ENCODE assay signal across 2 cellular contexts in the genomic region with DNA sequence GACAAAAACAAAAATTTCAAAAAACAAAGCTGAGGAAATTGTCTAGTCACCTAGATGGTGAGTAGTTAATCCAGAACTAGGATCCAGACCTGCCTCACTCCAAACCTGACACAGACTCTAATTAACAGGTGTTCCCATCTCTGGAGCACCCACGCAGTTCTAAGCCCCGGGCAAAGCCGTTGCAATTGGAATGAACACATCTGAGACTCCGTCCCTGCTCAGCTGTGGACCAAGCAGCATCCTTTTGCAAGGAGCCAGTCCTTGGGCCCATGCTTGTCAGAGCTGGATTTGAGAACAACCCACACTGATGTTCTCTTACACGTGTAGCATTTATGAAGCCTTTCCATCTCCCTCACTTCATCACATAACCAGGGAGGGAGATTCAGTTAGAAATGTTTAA.
TF ChIP-seq lines count a peak whose summit lies in the region.

No MANE protein-coding gene starts in this region.

TF ChIP-seq in SK-N-SH, 30 proteins besides CTCF, POLR2A, EP300 and RAD21:
- TF ChIP-seq, protein P1, sequence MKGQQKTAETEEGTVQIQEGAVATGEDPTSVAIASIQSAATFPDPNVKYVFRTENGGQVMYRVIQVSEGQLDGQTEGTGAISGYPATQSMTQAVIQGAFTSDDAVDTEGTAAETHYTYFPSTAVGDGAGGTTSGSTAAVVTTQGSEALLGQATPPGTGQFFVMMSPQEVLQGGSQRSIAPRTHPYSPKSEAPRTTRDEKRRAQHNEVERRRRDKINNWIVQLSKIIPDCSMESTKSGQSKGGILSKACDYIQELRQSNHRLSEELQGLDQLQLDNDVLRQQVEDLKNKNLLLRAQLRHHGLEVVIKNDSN (IDR thresholded peaks at IDR 0.05; ENCODE audit: borderline replicate concordance, low read depth): no peak
- TF ChIP-seq TEAD4 (IDR thresholded peaks at IDR 0.05; ENCODE audit: borderline replicate concordance, insufficient read depth) (no peak), RFX5 (IDR thresholded peaks at IDR 0.05; ENCODE audit: low read length) (no peak), RXRA (IDR thresholded peaks at IDR 0.05; ENCODE audit: borderline replicate concordance, low read depth) (no peak)
- TF ChIP-seq, protein P2, sequence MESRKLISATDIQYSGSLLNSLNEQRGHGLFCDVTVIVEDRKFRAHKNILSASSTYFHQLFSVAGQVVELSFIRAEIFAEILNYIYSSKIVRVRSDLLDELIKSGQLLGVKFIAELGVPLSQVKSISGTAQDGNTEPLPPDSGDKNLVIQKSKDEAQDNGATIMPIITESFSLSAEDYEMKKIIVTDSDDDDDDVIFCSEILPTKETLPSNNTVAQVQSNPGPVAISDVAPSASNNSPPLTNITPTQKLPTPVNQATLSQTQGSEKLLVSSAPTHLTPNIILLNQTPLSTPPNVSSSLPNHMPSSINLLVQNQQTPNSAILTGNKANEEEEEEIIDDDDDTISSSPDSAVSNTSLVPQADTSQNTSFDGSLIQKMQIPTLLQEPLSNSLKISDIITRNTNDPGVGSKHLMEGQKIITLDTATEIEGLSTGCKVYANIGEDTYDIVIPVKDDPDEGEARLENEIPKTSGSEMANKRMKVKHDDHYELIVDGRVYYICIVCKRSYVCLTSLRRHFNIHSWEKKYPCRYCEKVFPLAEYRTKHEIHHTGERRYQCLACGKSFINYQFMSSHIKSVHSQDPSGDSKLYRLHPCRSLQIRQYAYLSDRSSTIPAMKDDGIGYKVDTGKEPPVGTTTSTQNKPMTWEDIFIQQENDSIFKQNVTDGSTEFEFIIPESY (IDR thresholded peaks at IDR 0.05; ENCODE audit: borderline replicate concordance, low read depth): no peak
- TF ChIP-seq, protein P3, sequence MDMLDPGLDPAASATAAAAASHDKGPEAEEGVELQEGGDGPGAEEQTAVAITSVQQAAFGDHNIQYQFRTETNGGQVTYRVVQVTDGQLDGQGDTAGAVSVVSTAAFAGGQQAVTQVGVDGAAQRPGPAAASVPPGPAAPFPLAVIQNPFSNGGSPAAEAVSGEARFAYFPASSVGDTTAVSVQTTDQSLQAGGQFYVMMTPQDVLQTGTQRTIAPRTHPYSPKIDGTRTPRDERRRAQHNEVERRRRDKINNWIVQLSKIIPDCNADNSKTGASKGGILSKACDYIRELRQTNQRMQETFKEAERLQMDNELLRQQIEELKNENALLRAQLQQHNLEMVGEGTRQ (IDR thresholded peaks at IDR 0.05; ENCODE audit: borderline replicate concordance, low read depth, low read length): no peak

TF ChIP-seq in SK-N-SH treated with all-trans-retinoic acid at 6 μM for 48 hours, 23 proteins besides CTCF, POLR2A, EP300 and RAD21:
- TF ChIP-seq, protein P4, sequence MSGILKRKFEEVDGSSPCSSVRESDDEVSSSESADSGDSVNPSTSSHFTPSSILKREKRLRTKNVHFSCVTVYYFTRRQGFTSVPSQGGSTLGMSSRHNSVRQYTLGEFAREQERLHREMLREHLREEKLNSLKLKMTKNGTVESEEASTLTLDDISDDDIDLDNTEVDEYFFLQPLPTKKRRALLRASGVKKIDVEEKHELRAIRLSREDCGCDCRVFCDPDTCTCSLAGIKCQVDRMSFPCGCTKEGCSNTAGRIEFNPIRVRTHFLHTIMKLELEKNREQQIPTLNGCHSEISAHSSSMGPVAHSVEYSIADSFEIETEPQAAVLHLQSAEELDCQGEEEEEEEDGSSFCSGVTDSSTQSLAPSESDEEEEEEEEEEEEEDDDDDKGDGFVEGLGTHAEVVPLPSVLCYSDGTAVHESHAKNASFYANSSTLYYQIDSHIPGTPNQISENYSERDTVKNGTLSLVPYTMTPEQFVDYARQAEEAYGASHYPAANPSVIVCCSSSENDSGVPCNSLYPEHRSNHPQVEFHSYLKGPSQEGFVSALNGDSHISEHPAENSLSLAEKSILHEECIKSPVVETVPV (CRISPR knock-in tag; IDR thresholded peaks at IDR 0.05): no peak
- TF ChIP-seq ZNF70 (CRISPR knock-in tag; IDR thresholded peaks at IDR 0.05): no peak
- no peak for TF ChIP-seq ZNF565 (CRISPR knock-in tag; conservative IDR thresholded peaks at IDR 0.05; ENCODE audit: low read depth)
- no peak for TF ChIP-seq PATZ1 (CRISPR knock-in tag; IDR thresholded peaks at IDR 0.05; ENCODE audit: borderline replicate concordance)
- no peak for TF ChIP-seq ZNF8 (CRISPR knock-in tag; IDR thresholded peaks at IDR 0.05)
- TF ChIP-seq, protein P5, sequence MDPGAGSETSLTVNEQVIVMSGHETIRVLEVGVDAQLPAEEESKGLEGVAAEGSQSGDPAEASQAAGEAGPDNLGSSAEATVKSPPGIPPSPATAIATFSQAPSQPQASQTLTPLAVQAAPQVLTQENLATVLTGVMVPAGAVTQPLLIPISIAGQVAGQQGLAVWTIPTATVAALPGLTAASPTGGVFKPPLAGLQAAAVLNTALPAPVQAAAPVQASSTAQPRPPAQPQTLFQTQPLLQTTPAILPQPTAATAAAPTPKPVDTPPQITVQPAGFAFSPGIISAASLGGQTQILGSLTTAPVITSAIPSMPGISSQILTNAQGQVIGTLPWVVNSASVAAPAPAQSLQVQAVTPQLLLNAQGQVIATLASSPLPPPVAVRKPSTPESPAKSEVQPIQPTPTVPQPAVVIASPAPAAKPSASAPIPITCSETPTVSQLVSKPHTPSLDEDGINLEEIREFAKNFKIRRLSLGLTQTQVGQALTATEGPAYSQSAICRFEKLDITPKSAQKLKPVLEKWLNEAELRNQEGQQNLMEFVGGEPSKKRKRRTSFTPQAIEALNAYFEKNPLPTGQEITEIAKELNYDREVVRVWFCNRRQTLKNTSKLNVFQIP (CRISPR knock-in tag; IDR thresholded peaks at IDR 0.05; ENCODE audit: borderline replicate concordance, low read depth): no peak
- no peak for TF ChIP-seq ESRRG (CRISPR knock-in tag; IDR thresholded peaks at IDR 0.05)
- TF ChIP-seq, protein P6, sequence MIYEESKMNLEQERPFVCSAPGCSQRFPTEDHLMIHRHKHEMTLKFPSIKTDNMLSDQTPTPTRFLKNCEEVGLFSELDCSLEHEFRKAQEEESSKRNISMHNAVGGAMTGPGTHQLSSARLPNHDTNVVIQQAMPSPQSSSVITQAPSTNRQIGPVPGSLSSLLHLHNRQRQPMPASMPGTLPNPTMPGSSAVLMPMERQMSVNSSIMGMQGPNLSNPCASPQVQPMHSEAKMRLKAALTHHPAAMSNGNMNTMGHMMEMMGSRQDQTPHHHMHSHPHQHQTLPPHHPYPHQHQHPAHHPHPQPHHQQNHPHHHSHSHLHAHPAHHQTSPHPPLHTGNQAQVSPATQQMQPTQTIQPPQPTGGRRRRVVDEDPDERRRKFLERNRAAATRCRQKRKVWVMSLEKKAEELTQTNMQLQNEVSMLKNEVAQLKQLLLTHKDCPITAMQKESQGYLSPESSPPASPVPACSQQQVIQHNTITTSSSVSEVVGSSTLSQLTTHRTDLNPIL (CRISPR knock-in tag; IDR thresholded peaks at IDR 0.05; ENCODE audit: low read depth): no peak
- TF ChIP-seq ZFP3 (CRISPR knock-in tag; IDR thresholded peaks at IDR 0.05): no peak
- TF ChIP-seq CSDC2 (CRISPR knock-in tag; IDR thresholded peaks at IDR 0.05): no peak
- no peak for TF ChIP-seq GLIS3 (CRISPR knock-in tag; IDR thresholded peaks at IDR 0.05)
- TF ChIP-seq BACH2 (CRISPR knock-in tag; IDR thresholded peaks at IDR 0.05; ENCODE audit: borderline replicate concordance): no peak
- no peak for TF ChIP-seq PPARA (CRISPR knock-in tag; IDR thresholded peaks at IDR 0.05; ENCODE audit: borderline replicate concordance)
